Comparison of ENCODE assay signal across 8 cellular contexts in the genomic region with DNA sequence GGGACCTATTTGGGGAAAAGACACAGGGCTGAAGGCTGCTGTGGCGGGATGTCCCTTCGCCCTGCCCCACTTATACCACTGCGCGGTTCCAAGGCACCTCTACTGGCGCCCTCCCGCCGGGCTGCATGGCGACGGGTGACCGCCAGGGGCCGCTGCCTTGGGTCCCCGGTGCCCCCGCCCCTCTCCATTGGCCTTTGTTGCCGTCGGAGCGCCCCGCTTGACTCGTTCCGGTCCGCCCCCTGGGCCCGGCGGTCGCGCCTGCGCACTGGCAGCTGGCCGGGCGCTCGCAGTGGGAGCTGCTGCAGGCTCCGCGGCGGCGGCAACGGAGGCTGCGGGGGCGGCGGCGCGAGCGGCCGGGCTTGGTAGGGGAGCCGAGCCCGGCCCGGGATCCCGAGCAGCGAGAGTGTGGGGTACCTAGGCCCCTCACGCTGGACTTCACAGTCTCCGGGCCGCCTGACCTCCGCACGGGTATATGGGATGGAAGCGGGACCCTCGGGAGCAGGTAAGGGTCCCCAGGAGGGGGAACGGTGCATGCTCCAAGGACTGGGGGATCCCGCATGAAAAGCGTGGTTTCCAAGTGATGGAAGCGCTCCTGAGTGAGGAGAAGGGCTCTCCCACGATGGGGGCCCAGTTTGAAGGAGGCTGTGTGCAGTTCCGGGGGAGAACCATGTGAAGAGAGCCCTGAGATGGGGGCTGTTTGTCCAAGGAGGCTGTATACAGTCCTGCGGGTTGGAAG. TPM values are rescaled to one million over a fixed set of nuclear protein-coding genes. Genes with fewer than 3 reads are reported as not detected.
DNase-seq lines count a peak whose midpoint lies in the region; ATAC-seq and TF ChIP-seq lines count a peak whose summit lies in the region.

A gene (plus strand): TSS at position 265 of the 736 bp plus-strand sequence. CDS start 213 bp downstream, at position 478.

- H3K4me3 Mint-ChIP-seq in activated T-cell treated with anti-CD3 and anti-CD28 coated beads, Interleukin-2, amount 50 U/mL, for 4 hours: peak within 1 kb of the TSS; percentile 96

- peak within 1 kb of the TSS; percentile 92 for H3K4me2 ChIP-seq in DND-41 (ENCODE audit: insufficient read depth, low read length)

- H2AFZ ChIP-seq in DND-41 (ENCODE audit: low read depth, low read length): peak within 1 kb of the TSS; percentile 94

- DNase-seq in DND-41: peak; percentile 96
- DNase-seq in Panc1 (ENCODE audit: low read depth, low spot score): peak; percentile 47
- DNase-seq in activated T-cell treated with anti-CD3 and anti-CD28 coated beads, Interleukin-2, amount 50 U/mL, for 4 hours: peak; percentile 96
- DNase-seq in stimulated activated CD8-positive, alpha-beta memory T cell treated with anti-CD3 and anti-CD28 coated beads, Interleukin-7, amount 100 ng/mL, for 24 hours (ENCODE audit: low read depth): peak; percentile 93

- in situ Hi-C loops in Panc1 (cut with HindIII; ENCODE audit: low pct_unique_long_range_greater_than_20kb, low sequenced_read_pairs): no loop called here

- TF ChIP-seq CTCF in DND-41 (IDR thresholded peaks at IDR 0.05; ENCODE audit: borderline replicate concordance, extremely low read depth, low read length, poor library complexity, severe bottlenecking) (peak; percentile 96), Panc1 (IDR thresholded peaks at IDR 0.05) (peak; percentile 99)

- H3K4me1 Mint-ChIP-seq in activated T-cell treated with anti-CD3 and anti-CD28 coated beads, Interleukin-2, amount 50 U/mL, for 4 hours (ENCODE audit: low read depth): peaks cover 50% of the 10 kb centered on the region

- no peaks in the 10 kb centered on the region for H3K9me3 ChIP-seq in DND-41 (ENCODE audit: insufficient read depth, low read length, severe bottlenecking)
- no peaks in the 10 kb centered on the region for H3K9me3 ChIP-seq in KOPT-K1 (ENCODE audit: insufficient read depth, low read length, poor library complexity, severe bottlenecking)
- H3K9me3 ChIP-seq in Panc1 (ENCODE audit: control insufficient read depth, insufficient read depth, low read depth, low read length): no peaks in the 10 kb centered on the region
- H3K9me3 ChIP-seq in muscle layer of duodenum (ENCODE audit: control insufficient read depth in 1 of 2, low read length in 2 of 2): no peaks in the 10 kb centered on the region

- H3K4me1 ChIP-seq in DND-41 (ENCODE audit: insufficient read depth, low read length) (peaks cover 37% of the 10 kb centered on the region), Panc1 (ENCODE audit: control insufficient read depth, insufficient read depth, low read length) (peaks cover 17% of the 10 kb centered on the region), muscle layer of duodenum (ENCODE audit: control insufficient read depth in 1 of 2, insufficient read depth in 2 of 2, low read length in 2 of 2) (peaks cover 23 to 31% of the 10 kb centered on the region in 2 donors)

- intact Hi-C loops in Panc1 (cut with micrococcal nuclease; ENCODE audit: unreplicated experiment): no loop called here

- H3K79me2 ChIP-seq in DND-41 (ENCODE audit: insufficient read depth, low read length): peaks cover 49% of the 10 kb centered on the region

- H3K27me3 ChIP-seq in DND-41 (ENCODE audit: insufficient read depth, low read length, poor library complexity) (no peaks in the 10 kb centered on the region), Panc1 (ENCODE audit: control insufficient read depth, insufficient read depth, low read length) (no peaks in the 10 kb centered on the region), muscle layer of duodenum (ENCODE audit: low read depth, low read length) (no peaks in the 10 kb centered on the region)

- peaks cover 33% of the 10 kb centered on the region for H4K20me1 ChIP-seq in DND-41 (ENCODE audit: insufficient read depth, low read length)

- peaks cover 5% of the 10 kb centered on the region for H3K36me3 Mint-ChIP-seq in activated T-cell treated with anti-CD3 and anti-CD28 coated beads, Interleukin-2, amount 50 U/mL, for 4 hours (ENCODE audit: insufficient read depth)

- CTCF ChIA-PET in Panc1 (lab: Charles Lee): interaction anchor here (0.6 kb wide), 2 partner anchors 26 to 1656 kb away, joined by 5 to 6 read pairs; no protein-coding TSS in a partner anchor

- POLR2A ChIA-PET in Panc1 (lab: Charles Lee): interaction anchor here (0.6 kb wide), 1 partner anchor 421 kb away, joined by 10 read pairs; no protein-coding TSS in a partner anchor

- BruUV-seq in Panc1 (replicated peaks; lab: Mats Ljungman, UMichigan): no TSS peak

- peak within 1 kb of the TSS; percentile 91 for H3K9ac ChIP-seq in DND-41 (ENCODE audit: low read depth, low read length)

- peaks cover 2% of the 10 kb centered on the region for H3K27me3 Mint-ChIP-seq in activated T-cell treated with anti-CD3 and anti-CD28 coated beads, Interleukin-2, amount 50 U/mL, for 4 hours (ENCODE audit: low read depth)

- H3K36me3 ChIP-seq in DND-41 (ENCODE audit: insufficient read depth, low read length) (peaks cover 10% of the 10 kb centered on the region), KOPT-K1 (ENCODE audit: insufficient read depth, low read length) (peaks cover 7% of the 10 kb centered on the region; the same call in 1 of the 2 replicates), Panc1 (ENCODE audit: control insufficient read depth, insufficient read depth, low read length) (peaks cover 5% of the 10 kb centered on the region; the same call in 1 of the 2 replicates), muscle layer of duodenum (ENCODE audit: control insufficient read depth in 1 of 2, insufficient read depth in 2 of 2, low read length in 2 of 2) (peaks cover 0 to under 1% of the 10 kb centered on the region in 2 donors)

- ATAC-seq in DND-41 (ENCODE audit: insufficient read depth, low read depth): peak; percentile 87
- peak; percentile 74 for ATAC-seq in GM21786 (IDR thresholded peaks at IDR 0.05; ENCODE audit: unreplicated experiment)
- peak; percentile 95 for ATAC-seq in Panc1
- ATAC-seq in activated T-cell treated with anti-CD3 and anti-CD28 coated beads, Interleukin-2, amount 50 U/mL, for 4 hours: peak; percentile 92 to 93
- ATAC-seq in esophagus mucosa: peak; percentile 98

- H3K27ac ChIP-seq in DND-41 (ENCODE audit: low read length): peak within 1 kb of the TSS; percentile 85
- H3K27ac ChIP-seq in KOPT-K1 (ENCODE audit: low read depth, low read length, poor library complexity, severe bottlenecking): peak within 1 kb of the TSS; percentile 75
- H3K27ac ChIP-seq in Panc1 (ENCODE audit: low read length): peak within 1 kb of the TSS; percentile 73
- H3K27ac ChIP-seq in muscle layer of duodenum (ENCODE audit: low read length): peak within 1 kb of the TSS; percentile 87

- H3K4me3 ChIP-seq in DND-41 (ENCODE audit: low read depth in 1 of 2, low read length in 2 of 2) (peak within 1 kb of the TSS; percentile 67 to 91), Panc1 (ENCODE audit: low read depth in 2 of 2, low read length in 2 of 2) (peak within 1 kb of the TSS; percentile 93 to 96), muscle layer of duodenum (ENCODE audit: low read depth in 1 of 2, low read length in 2 of 2) (peak within 1 kb of the TSS; percentile 95 to 99)

- no peaks in the 10 kb centered on the region for H3K9me3 Mint-ChIP-seq in activated T-cell treated with anti-CD3 and anti-CD28 coated beads, Interleukin-2, amount 50 U/mL, for 4 hours

RNA-seq across cellular contexts. Expression of the gene that starts here (rescaled TPM):
- total RNA-seq in Panc1 (2021; ENCODE audit: unreplicated experiment): 40.1 TPM
- 16.1 TPM for polyA plus RNA-seq in Panc1 (2012; ENCODE audit: insufficient read length)
- 10 to 100 TPM; 32.1 to 35.7 (median 33.7) TPM for total RNA-seq in activated T-cell treated with anti-CD3 and anti-CD28 coated beads, Interleukin-2, amount 50 U/mL, for 4 hours
- 14.8 TPM for total RNA-seq in esophagus mucosa

Comparison
In these comparisons a context has a peak if more than half of its experiments do, and no peak if none do; other contexts are left out.
1. Peak in every context shown above with its lines: DNase-seq, ATAC-seq, H3K4me3 ChIP-seq and H3K27ac ChIP-seq.